28 cellular contexts compared by ENCODE assay signal in genomic region chr6:140816696-140817095, GRCh38.
"Had no signal": no experiment of that assay in that cellular context is flagged by ENCODE, and none has a peak within 500 bp of the region (broad histone marks: within the 10 kb centered on the region; RNA-seq: fewer than 3 reads in every experiment).

No MANE protein-coding gene starts in this region.

- H3K9me3 ChIP-seq: colonic mucosa, esophagus muscularis mucosa, sigmoid colon, testis, tibial nerve, vagina had no signal

- H2AFZ ChIP-seq: neural progenitor cell, parathyroid adenoma had no signal

- H3K36me3 Mint-ChIP-seq: memory B cell; stimulated activated memory B cell treated with anti-CD40 and anti-IgM and Interleukin-4, amounts not matched to agents 10 μg/mL and 1 μg/mL and 100 μg/mL, for 72 hours had no signal

- H3K27me3 Mint-ChIP-seq: dendritic cell treated with granulocyte-macrophage colony-stimulating factor and Interleukin-4, amounts not matched to agents 40 ng/mL and 50 ng/mL, for 4 days; memory B cell; progenitor cell of endocrine pancreas; stimulated activated memory B cell treated with anti-CD40 and anti-IgM and Interleukin-4, amounts not matched to agents 10 μg/mL and 1 μg/mL and 100 μg/mL, for 72 hours had no signal

- DNase-seq: colonic mucosa; effector CD8-positive, alpha-beta T cell; foreskin melanocyte; glutamatergic neuron; heart right ventricle; hippocampal formation; kidney glomerular epithelial cell; left colon; midbrain; naive thymus-derived CD4-positive, alpha-beta T cell; right cardiac atrium; sigmoid colon; stimulated activated CD4-positive, alpha-beta T cell treated with anti-CD3 and anti-CD28 coated beads, Interleukin-2, amount 100 ng/mL, for 24 hours; stimulated activated CD4-positive, alpha-beta T cell treated with anti-CD3 and anti-CD28 coated beads, Interleukin-4, amount 100 ng/mL, for 4 hours; stimulated activated naive CD8-positive, alpha-beta T cell treated with anti-CD3 and anti-CD28 coated beads, Interleukin-15, Interleukin-2, amounts not matched to agents 100 U/mL and 50 U/mL, for 24 hours; substantia nigra; testis had no signal

- H3K4me3 Mint-ChIP-seq: dendritic cell treated with granulocyte-macrophage colony-stimulating factor and Interleukin-4, amounts not matched to agents 40 ng/mL and 50 ng/mL, for 4 days; memory B cell; naive thymus-derived CD4-positive, alpha-beta T cell; nephron; neural progenitor cell; stimulated activated memory B cell treated with anti-CD40 and anti-IgM and Interleukin-4, amounts not matched to agents 10 μg/mL and 1 μg/mL and 100 μg/mL, for 72 hours had no signal

- H3K36me3 ChIP-seq: colonic mucosa, esophagus muscularis mucosa, heart right ventricle, neural progenitor cell, sigmoid colon, tibial nerve, vagina had no signal

- H3K4me3 ChIP-seq: colonic mucosa, esophagus muscularis mucosa, heart right ventricle, lung, neural progenitor cell, sigmoid colon, testis, tibial nerve, vagina had no signal

- H3K4me1 ChIP-seq: colonic mucosa, esophagus muscularis mucosa, heart right ventricle, neural progenitor cell, sigmoid colon, testis, tibial nerve, vagina had no signal

- H3K27ac ChIP-seq: colonic mucosa, esophagus muscularis mucosa, heart right ventricle, neural progenitor cell, parathyroid adenoma, sigmoid colon, testis, tibial nerve, vagina had no signal

- H3K9ac ChIP-seq: neural progenitor cell, parathyroid adenoma had no signal

- H3K27ac Mint-ChIP-seq: dendritic cell treated with granulocyte-macrophage colony-stimulating factor and Interleukin-4, amounts not matched to agents 40 ng/mL and 50 ng/mL, for 4 days; memory B cell; naive thymus-derived CD4-positive, alpha-beta T cell; neural progenitor cell; progenitor cell of endocrine pancreas; stimulated activated memory B cell treated with anti-CD40 and anti-IgM and Interleukin-4, amounts not matched to agents 10 μg/mL and 1 μg/mL and 100 μg/mL, for 72 hours had no signal

- H3K79me2 ChIP-seq: parathyroid adenoma had no signal

- H3K4me1 Mint-ChIP-seq: memory B cell; nephron; stimulated activated memory B cell treated with anti-CD40 and anti-IgM and Interleukin-4, amounts not matched to agents 10 μg/mL and 1 μg/mL and 100 μg/mL, for 72 hours had no signal

- H3K4me2 ChIP-seq: neural progenitor cell had no signal

- H3K9me3 Mint-ChIP-seq: dendritic cell treated with granulocyte-macrophage colony-stimulating factor and Interleukin-4, amounts not matched to agents 40 ng/mL and 50 ng/mL, for 4 days; memory B cell; naive thymus-derived CD4-positive, alpha-beta T cell; stimulated activated memory B cell treated with anti-CD40 and anti-IgM and Interleukin-4, amounts not matched to agents 10 μg/mL and 1 μg/mL and 100 μg/mL, for 72 hours had no signal

- H3K27me3 ChIP-seq: colonic mucosa, esophagus muscularis mucosa, heart right ventricle, neural progenitor cell, sigmoid colon, testis, tibial nerve, vagina had no signal
